ENCODE assay signal across 25 cellular contexts in genomic region chr1:215647738-215648137, GRCh38.
"Had no signal": no experiment of that assay in that cellular context is flagged by ENCODE, and none has a peak within 500 bp of the region (broad histone marks: within the 10 kb centered on the region; RNA-seq: fewer than 3 reads in every experiment).

No MANE protein-coding gene starts in this region.

- H3K27ac ChIP-seq: neutrophil, parathyroid adenoma, stomach, thyroid gland had no signal

- H3K9me3 ChIP-seq: mucosa of descending colon, neutrophil, stomach, thyroid gland had no signal

- H3K4me3 Mint-ChIP-seq: effector memory CD8-positive, alpha-beta T cell; immature natural killer cell; mesothelial cell of epicardium; naive B cell; natural killer cell treated with Interleukin-12 subunit alpha and Interleukin-12 subunit beta and Interleukin-15 and Interleukin-18, amount 100 ng/mL, for 72 hours; neural crest cell had no signal

- H3K4me1 Mint-ChIP-seq: immature natural killer cell, neural crest cell had no signal

- H3K79me2 ChIP-seq: parathyroid adenoma had no signal

- H3K4me2 ChIP-seq: smooth muscle cell had no signal

- ATAC-seq: effector memory CD8-positive, alpha-beta T cell; mucosa of descending colon; natural killer cell treated with Interleukin-12 subunit alpha and Interleukin-12 subunit beta and Interleukin-15 and Interleukin-18, amount 100 ng/mL, for 72 hours; sciatic nerve had no signal

- H3K27ac Mint-ChIP-seq: effector memory CD8-positive, alpha-beta T cell; immature natural killer cell; mesothelial cell of epicardium; naive B cell; natural killer cell treated with Interleukin-12 subunit alpha and Interleukin-12 subunit beta and Interleukin-15 and Interleukin-18, amount 100 ng/mL, for 72 hours; progenitor cell of endocrine pancreas had no signal

- H3K9ac ChIP-seq: parathyroid adenoma had no signal

- FAIRE-seq: frontal cortex, keratinocyte had no signal

- H3K27me3 Mint-ChIP-seq: effector memory CD8-positive, alpha-beta T cell; natural killer cell treated with Interleukin-12 subunit alpha and Interleukin-12 subunit beta and Interleukin-15 and Interleukin-18, amount 100 ng/mL, for 72 hours had no signal

- H2AFZ ChIP-seq: parathyroid adenoma had no signal

- H3K4me1 ChIP-seq: parathyroid adenoma, stomach, thyroid gland had no signal

- H3K4me3 ChIP-seq: mucosa of descending colon, smooth muscle cell, stomach, thyroid gland had no signal

- H3K36me3 Mint-ChIP-seq: immature natural killer cell; mesothelial cell of epicardium; naive B cell; natural killer cell treated with Interleukin-12 subunit alpha and Interleukin-12 subunit beta and Interleukin-15 and Interleukin-18, amount 100 ng/mL, for 72 hours had no signal

- H3K36me3 ChIP-seq: neutrophil, stomach, thyroid gland had no signal

- DNase-seq: cortex of kidney; effector memory CD8-positive, alpha-beta T cell; hypothalamus; immature natural killer cell; mesenchymal stem cell; mucosa of descending colon; naive B cell; stimulated activated CD4-positive, alpha-beta T cell treated with anti-CD3 and anti-CD28 coated beads, Interleukin-12 subunit alpha, Interleukin-12 subunit beta, amount 100 ng/mL, for 4 hours; stimulated activated CD4-positive, alpha-beta T cell treated with anti-CD3 and anti-CD28 coated beads, Interleukin-1b, Interleukin-23, amount 100 ng/mL, for 48 hours; stimulated activated CD4-positive, alpha-beta T cell treated with anti-CD3 and anti-CD28 coated beads, Interleukin-4, amount 100 ng/mL, for 1 hour; stimulated activated CD8-positive, alpha-beta memory T cell treated with anti-CD3 and anti-CD28 coated beads, Interleukin-4, amount 100 ng/mL, for 48 hours; stimulated activated naive CD4-positive, alpha-beta T cell treated with Interleukin-2 at 50 U/mL for 16 hours; stomach; thyroid gland; trophoblast cell had no signal

- H3K9me3 Mint-ChIP-seq: neural crest cell had no signal

- H3K27me3 ChIP-seq: neutrophil, stomach, thyroid gland had no signal
